Comparison of ENCODE assay signal across 30 cellular contexts in genomic region chr12:56366948-56367347, GRCh38. TPM values are rescaled to one million over a fixed set of nuclear protein-coding genes. Genes with fewer than 3 reads are reported as not detected.
"Had no signal": no experiment of that assay in that cellular context is flagged by ENCODE, and none has a peak within 500 bp of the region (broad histone marks: within the 10 kb centered on the region; RNA-seq: fewer than 3 reads in every experiment).

No MANE protein-coding gene starts in this region.

- H3K27ac ChIP-seq: colonic mucosa, epithelial cell of prostate, gastrocnemius medialis, ovary, psoas muscle, skin epidermis, spleen, stomach, thyroid gland had no signal

- DNase-seq: colonic mucosa; effector CD8-positive, alpha-beta T cell; endodermal cell; foreskin fibroblast; gastrocnemius medialis; head of caudate nucleus; kidney; natural killer cell; occipital lobe; ovary; posterior cingulate gyrus; psoas muscle; right cardiac atrium; spleen; stimulated activated CD4-positive, alpha-beta T cell treated with anti-CD3 and anti-CD28 coated beads, Interleukin-4, amount 100 ng/mL, for 4 hours; stimulated activated naive CD4-positive, alpha-beta T cell; stomach; thyroid gland had no signal

- FAIRE-seq: kidney had no signal

- H3K4me1 ChIP-seq: colonic mucosa, gastrocnemius medialis, psoas muscle, spleen, stomach, thyroid gland had no signal

- H3K9me3 ChIP-seq: colonic mucosa, gastrocnemius medialis, ovary, psoas muscle, spleen, stomach, thyroid gland had no signal

- ATAC-seq: esophagus mucosa, gastrocnemius medialis, left lobe of liver, natural killer cell, psoas muscle, right cardiac atrium had no signal

- H3K4me3 ChIP-seq: colonic mucosa, gastrocnemius medialis, lung, ovary, psoas muscle, skin epidermis, spleen, stomach, thyroid gland had no signal

- H3K27me3 ChIP-seq: colonic mucosa, gastrocnemius medialis, ovary, spleen, stomach, thyroid gland had no signal

- H3K36me3 ChIP-seq: colonic mucosa, gastrocnemius medialis, ovary, spleen, stomach, thyroid gland had no signal

RNA-seq across cellular contexts. Expression of gene APOF, which starts 4.3 kb away (rescaled TPM):
- total RNA-seq: endodermal cell, esophagus mucosa, glomerular endothelial cell, kidney, mononuclear cell, natural killer cell, occipital lobe, ovary, psoas muscle, renal cortical epithelial cell, right cardiac atrium, spleen, stomach, subcutaneous adipose tissue, temporal lobe, thyroid gland, urinary bladder had no signal
- polyA plus RNA-seq: lung, neural cell, ovary, psoas muscle, right cardiac atrium, spleen, stomach had no signal

RNA-seq across cellular contexts. Expression of gene IL23A, which starts 28.3 kb away (rescaled TPM):
- total RNA-seq: gastrocnemius medialis, glomerular endothelial cell, occipital lobe, right cardiac atrium, temporal lobe, urinary bladder had no signal
